14 cellular contexts compared by ENCODE assay signal in genomic region chr20:60381643-60382400, GRCh38.
"Had no signal": no experiment of that assay in that cellular context is flagged by ENCODE, and none has a peak within 500 bp of the region (broad histone marks: within the 10 kb centered on the region; RNA-seq: fewer than 3 reads in every experiment).

No MANE protein-coding gene starts in this region.

- H3K4me3 Mint-ChIP-seq: activated CD8-positive, alpha-beta T cell treated with anti-CD3 and anti-CD28 coated beads for 36 hours; activated naive CD8-positive, alpha-beta T cell treated with anti-CD3 and anti-CD28 coated beads, Interleukin-2, amount 10 ng/mL, durations not matched to agents 7 days and 5 days had no signal

- H3K36me3 ChIP-seq: heart left ventricle, thyroid gland, uterus had no signal

- H3K27me3 ChIP-seq: thyroid gland, uterus had no signal

- H3K27ac Mint-ChIP-seq: activated CD8-positive, alpha-beta T cell treated with anti-CD3 and anti-CD28 coated beads for 36 hours; activated naive CD8-positive, alpha-beta T cell treated with anti-CD3 and anti-CD28 coated beads, Interleukin-2, amount 10 ng/mL, durations not matched to agents 7 days and 5 days had no signal

- H3K4me1 Mint-ChIP-seq: activated naive CD8-positive, alpha-beta T cell treated with anti-CD3 and anti-CD28 coated beads, Interleukin-2, amount 10 ng/mL, durations not matched to agents 7 days and 5 days had no signal

- DNase-seq: activated CD4-positive, alpha-beta T cell treated with anti-CD3 and anti-CD28 coated beads for 4 hours; activated CD8-positive, alpha-beta memory T cell treated with anti-CD3 and anti-CD28 coated beads, Interleukin-2, amount 50 U/mL, for 4 hours; activated CD8-positive, alpha-beta T cell treated with anti-CD3 and anti-CD28 coated beads for 36 hours; activated naive CD8-positive, alpha-beta T cell treated with anti-CD3 and anti-CD28 coated beads, Interleukin-2, amount 10 ng/mL, durations not matched to agents 7 days and 5 days; aorta; caudate nucleus; effector CD4-positive, alpha-beta T cell; heart left ventricle; islet precursor cell; mesendoderm; thyroid gland; uterus had no signal

- H3K4me3 ChIP-seq: coronary artery, heart left ventricle, thyroid gland, uterus had no signal

- H3K4me1 ChIP-seq: heart left ventricle, thyroid gland, uterus had no signal

- ATAC-seq: activated CD8-positive, alpha-beta T cell treated with anti-CD3 and anti-CD28 coated beads for 36 hours; heart left ventricle; left lobe of liver had no signal

- H3K27ac ChIP-seq: coronary artery, heart left ventricle, thyroid gland, uterus had no signal

- H3K9me3 ChIP-seq: thyroid gland, uterus had no signal

- H3K36me3 Mint-ChIP-seq: activated naive CD8-positive, alpha-beta T cell treated with anti-CD3 and anti-CD28 coated beads, Interleukin-2, amount 10 ng/mL, durations not matched to agents 7 days and 5 days had no signal
